ENCODE assay signal across 14 cellular contexts in the genomic region with DNA sequence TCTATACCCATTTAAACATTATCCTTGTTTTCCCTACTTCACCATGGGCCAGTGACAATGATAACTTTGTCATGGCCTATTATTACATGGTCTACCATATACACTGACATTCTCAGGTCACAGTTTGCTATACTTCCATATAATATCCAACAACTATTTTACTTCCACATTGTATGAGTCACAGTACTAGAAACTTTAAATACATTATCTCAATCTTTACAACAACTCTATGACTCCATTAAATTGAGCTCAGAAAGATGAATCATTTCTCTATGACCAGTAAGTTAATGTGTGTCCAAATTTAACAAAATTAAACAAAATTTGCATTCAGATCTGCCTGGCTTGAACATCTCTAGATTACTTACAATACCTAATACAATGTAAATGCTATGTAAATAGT.
"Had no signal": no experiment of that assay in that cellular context is flagged by ENCODE, and none has a peak within 500 bp of the region (broad histone marks: within the 10 kb centered on the region; RNA-seq: fewer than 3 reads in every experiment).

No MANE protein-coding gene starts in this region.

- H3K27me3 ChIP-seq: right lobe of liver, stomach, testis, upper lobe of left lung had no signal

- H3K4me3 ChIP-seq: psoas muscle, right lobe of liver, smooth muscle cell, stomach, testis, upper lobe of left lung had no signal

- H3K27ac ChIP-seq: psoas muscle, right lobe of liver, stomach, testis, upper lobe of left lung had no signal

- ATAC-seq: psoas muscle, right lobe of liver had no signal

- H3K9me3 ChIP-seq: right lobe of liver, stomach, testis, upper lobe of left lung had no signal

- H3K4me1 ChIP-seq: psoas muscle, right lobe of liver, stomach, testis, upper lobe of left lung had no signal

- DNase-seq: activated CD4-positive, alpha-beta T cell treated with anti-CD3 and anti-CD28 coated beads, Interleukin-2, amount 10 ng/mL, durations not matched to agents 7 days and 5 days; activated CD8-positive, alpha-beta memory T cell treated with anti-CD3 and anti-CD28 coated beads for 24 hours; activated naive CD4-positive, alpha-beta T cell; activated naive CD8-positive, alpha-beta T cell treated with anti-CD3 and anti-CD28 coated beads, Interleukin-2, amount 10 ng/mL, durations not matched to agents 7 days and 5 days; anterior cingulate cortex; erythroblast; glutamatergic neuron; hypothalamus; psoas muscle; right lobe of liver; stomach; testis; upper lobe of left lung had no signal

- H3K4me2 ChIP-seq: smooth muscle cell had no signal
